ENCODE assay signal across 9 cellular contexts in the genomic region with DNA sequence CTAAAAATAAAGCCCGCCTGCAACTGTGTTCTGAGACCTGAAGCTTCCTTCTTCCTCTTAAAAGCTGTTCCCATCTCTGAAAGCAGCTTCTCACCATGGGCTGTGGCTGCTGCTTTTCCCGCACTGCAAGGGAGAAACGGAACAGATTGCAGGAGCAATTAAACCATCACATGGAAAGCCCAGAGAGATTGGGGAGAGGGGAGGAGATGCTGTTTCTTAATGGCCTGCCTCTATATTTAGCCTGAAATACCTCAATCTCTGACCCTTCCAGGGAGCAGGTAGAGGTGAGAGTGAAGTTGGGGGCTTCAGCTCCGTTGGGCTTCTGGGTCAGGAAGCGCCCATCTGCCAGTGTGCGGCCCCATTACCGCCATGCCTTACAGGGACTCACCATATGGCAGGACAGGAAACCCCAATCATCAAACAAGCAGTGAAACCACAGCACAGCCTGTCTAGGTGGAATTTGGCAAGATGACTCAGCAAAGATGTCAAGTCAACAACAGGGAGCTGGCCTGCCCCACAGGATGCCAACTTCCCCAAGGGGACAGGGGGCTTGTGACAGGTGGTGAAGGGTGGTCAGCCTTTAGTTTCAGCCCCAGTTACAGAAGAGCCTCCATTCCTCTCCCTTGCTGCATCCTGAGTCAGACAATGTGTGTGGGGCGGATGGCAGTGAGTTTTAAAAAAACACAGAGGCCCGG.
A peak's percentile ranks its signal among the peaks of the same experiment; 100 is the strongest.
DNase-seq lines count a peak whose midpoint lies in the region; ATAC-seq and TF ChIP-seq lines count a peak whose summit lies in the region.
"Had no signal": no experiment of that assay in that cellular context is flagged by ENCODE, and none has a peak within 500 bp of the region (broad histone marks: within the 10 kb centered on the region; RNA-seq: fewer than 3 reads in every experiment).

No MANE protein-coding gene starts in this region.

- peaks cover 24% of the 10 kb centered on the region for H3K4me1 Mint-ChIP-seq in activated naive CD8-positive, alpha-beta T cell (ENCODE audit: low read depth)

- no peaks in the 10 kb centered on the region for H3K9me3 Mint-ChIP-seq in activated naive CD8-positive, alpha-beta T cell (ENCODE audit: low read depth)

- H3K27ac ChIP-seq in right atrium auricular region, result no peak overlapping the region

- no peaks in the 10 kb centered on the region for H3K27me3 ChIP-seq in right atrium auricular region

- H3K4me3 Mint-ChIP-seq in activated naive CD8-positive, alpha-beta T cell, result no peak overlapping the region

- H3K27ac Mint-ChIP-seq in activated naive CD8-positive, alpha-beta T cell, result peak overlapping the region; percentile 41

- DNase-seq in Daoy (ENCODE audit: low read depth) (peak; percentile 89), NCI-H2196 treated with DMSO at 0.1 percent for 48 hours (lab: John Stamatoyannopoulos, UW; ENCODE audit: unreplicated experiment) (no peak), HEK293T (ENCODE audit: extremely low spot score) (no peak), right atrium auricular region (ENCODE audit: low spot score) (no peak), NCI-H526 treated with DMSO at 0.1 percent for 48 hours (lab: John Stamatoyannopoulos, UW) (no peak)

- POLR2A ChIA-PET in HEK293T (lab: Yijun Ruan, JAX), result no interaction called here

- H3K36me3 ChIP-seq in right atrium auricular region, result no peaks in the 10 kb centered on the region

- CTCF ChIA-PET in HEK293T (lab: Yijun Ruan, JAX), result no interaction called here

- no peak for TF ChIP-seq CTCF in right atrium auricular region (IDR thresholded peaks at IDR 0.05)

- H3K4me3 ChIP-seq in right atrium auricular region, result no peak overlapping the region

- ATAC-seq in GM19438 (IDR thresholded peaks at IDR 0.05; ENCODE audit: low read depth, unreplicated experiment) (peak; percentile 68), HG03558 (IDR thresholded peaks at IDR 0.05; ENCODE audit: extremely low read depth, unreplicated experiment) (peak; percentile 49)
- ATAC-seq: HCT116 had no signal

- no peaks in the 10 kb centered on the region for H3K36me3 Mint-ChIP-seq in activated naive CD8-positive, alpha-beta T cell

- no peaks in the 10 kb centered on the region for H3K27me3 Mint-ChIP-seq in activated naive CD8-positive, alpha-beta T cell

- no peaks in the 10 kb centered on the region for H3K9me3 ChIP-seq in right atrium auricular region

- no peaks in the 10 kb centered on the region for H3K4me1 ChIP-seq in right atrium auricular region

TF ChIP-seq in HEK293T, 16 proteins besides CTCF, POLR2A, EP300 and RAD21:
- TF ChIP-seq TARDBP (IDR thresholded peaks at IDR 0.05) (no peak), PKNOX1 (IDR thresholded peaks at IDR 0.05) (no peak), ARNT (IDR thresholded peaks at IDR 0.05) (no peak), SP1 (IDR thresholded peaks at IDR 0.05) (no peak), FOXA1 (IDR thresholded peaks at IDR 0.05) (no peak), ZNF384 (IDR thresholded peaks at IDR 0.05) (no peak), CTBP1 (IDR thresholded peaks at IDR 0.05; ENCODE audit: borderline replicate concordance) (no peak)
